18 cellular contexts compared by ENCODE assay signal in the genomic region with DNA sequence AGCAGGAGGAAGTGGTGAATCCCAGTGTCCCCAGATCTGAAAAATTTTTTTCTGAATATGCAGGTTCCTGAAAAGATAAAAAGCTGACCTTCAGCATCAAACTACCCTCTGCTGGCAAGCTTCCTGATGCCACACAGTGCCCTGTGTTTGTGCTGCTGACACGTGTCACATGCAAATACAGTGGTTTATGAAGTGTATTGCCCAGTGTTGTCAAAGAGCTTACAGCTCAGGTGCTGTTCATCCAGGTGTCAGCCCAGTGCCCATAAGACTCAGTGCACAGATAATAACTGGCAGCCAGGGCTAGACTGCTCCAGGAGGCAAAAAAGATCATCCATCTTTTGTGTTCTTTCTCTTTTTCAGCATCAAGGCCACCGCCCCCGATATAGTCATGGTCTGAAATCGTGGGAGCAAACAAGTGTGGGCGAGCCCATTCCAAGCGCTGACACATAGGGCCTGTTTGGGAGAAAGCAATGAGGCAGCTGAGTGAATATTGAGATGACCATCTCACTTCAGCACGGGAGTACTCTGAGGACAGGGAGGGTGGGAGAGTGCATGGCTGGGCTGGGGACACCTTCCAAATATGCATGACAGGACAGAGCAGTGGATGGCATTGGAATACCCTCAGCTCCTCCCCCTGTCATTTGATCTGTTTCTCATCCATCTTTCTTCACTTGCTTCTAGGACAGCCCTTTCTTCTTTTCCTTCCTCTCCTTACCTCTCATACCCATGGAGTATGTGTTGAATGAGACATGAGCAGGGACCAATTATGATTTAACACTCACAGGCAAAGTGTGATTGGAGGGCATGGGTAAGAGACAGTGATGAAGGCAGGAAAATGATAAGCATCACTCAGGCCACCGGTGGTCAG. TPM values are rescaled to one million over a fixed set of nuclear protein-coding genes. Genes with fewer than 3 reads are reported as not detected.
DNase-seq lines count a peak whose midpoint lies in the region; ATAC-seq and FAIRE-seq lines count a peak whose summit lies in the region.
"Had no signal": no experiment of that assay in that cellular context is flagged by ENCODE, and none has a peak within 500 bp of the region (broad histone marks: within the 10 kb centered on the region; RNA-seq: fewer than 3 reads in every experiment).

No MANE protein-coding gene starts in this region.

- H4K8ac ChIP-seq in mesendoderm (ENCODE audit: low read depth, low read length), result no peak overlapping the region

- peak; percentile 75 for DNase-seq in epithelial cell of prostate (ENCODE audit: low read depth, low spot score)
- no peak for DNase-seq in mesendoderm
- no peak for DNase-seq in retina
- DNase-seq in GM19239 (ENCODE audit: insufficient read length, low spot score), result no peak
- DNase-seq: activated CD4-positive, CD25-positive, alpha-beta regulatory T cell treated with anti-CD3 and anti-CD28 coated beads, Interleukin-2, amount 50 U/mL, for 72 hours; activated effector memory CD4-positive, alpha-beta T cell treated with anti-CD3 and anti-CD28 coated beads, Interleukin-2, amount 50 U/mL, for 16 hours; H9; left ventricle myocardium inferior; NCI-H2081 treated with DMSO at 0.1 percent for 48 hours; pancreas; SHP77 treated with DMSO at 0.1 percent for 48 hours had no signal

- FAIRE-seq in GM19239 (lab: Jason Lieb, UNC), result no peak
- FAIRE-seq: pancreas had no signal

- no CpG with 5 or more reads among the region's 8 CpGs for WGBS in mesendoderm (ENCODE audit: extremely low coverage, insufficient coverage, low lambda C conversion rate)

- no peaks in the 10 kb centered on the region for H3K27me3 ChIP-seq in mesendoderm (ENCODE audit: insufficient read depth, low read length, poor library complexity)
- H3K27me3 ChIP-seq: BLaER1, pancreas had no signal

- H2BK5ac ChIP-seq in mesendoderm (ENCODE audit: low read length), result no peak overlapping the region

- H3K79me1 ChIP-seq in mesendoderm (ENCODE audit: low read length), result no peaks in the 10 kb centered on the region

- no peak overlapping the region for H3K18ac ChIP-seq in mesendoderm (ENCODE audit: low read length)

- H3K36me3 ChIP-seq in mesendoderm (ENCODE audit: control insufficient read depth, insufficient read depth, low read length), result no peaks in the 10 kb centered on the region
- H3K36me3 ChIP-seq: BLaER1, gastroesophageal sphincter, left ventricle myocardium inferior, pancreas had no signal

- H3K4me1 ChIP-seq in mesendoderm (ENCODE audit: control insufficient read depth, low read depth, low read length), result no peaks in the 10 kb centered on the region
- H3K4me1 ChIP-seq: BLaER1, gastroesophageal sphincter, left ventricle myocardium inferior, pancreas had no signal

- no peak overlapping the region for H2BK15ac ChIP-seq in mesendoderm (replicated peaks; ENCODE audit: low read depth)

- no peak overlapping the region for H3K4me2 ChIP-seq in mesendoderm (ENCODE audit: low read length)
- H3K4me2 ChIP-seq: BLaER1 had no signal

- no peak overlapping the region for H3K4me3 ChIP-seq in mesendoderm (ENCODE audit: low read length)
- H3K4me3 ChIP-seq: BLaER1, coronary artery, gastroesophageal sphincter, left ventricle myocardium inferior, pancreas had no signal

- no peak overlapping the region for H3K9ac ChIP-seq in mesendoderm (ENCODE audit: low read length)
- H3K9ac ChIP-seq: BLaER1 had no signal

- no peaks in the 10 kb centered on the region for H3K79me2 ChIP-seq in mesendoderm (ENCODE audit: control insufficient read depth, insufficient read depth, low read length)

- peak overlapping the region; percentile 10 for H3K27ac ChIP-seq in epithelial cell of prostate
- H3K27ac ChIP-seq in mesendoderm (ENCODE audit: low read depth, low read length), result no peak overlapping the region
- H3K27ac ChIP-seq: BLaER1, coronary artery, gastroesophageal sphincter, left ventricle myocardium inferior, pancreas had no signal

- H4K5ac ChIP-seq in mesendoderm (ENCODE audit: low read length), result no peak overlapping the region

- no peak overlapping the region for H3K56ac ChIP-seq in mesendoderm (ENCODE audit: low read length)

- peak; percentile 86 for ATAC-seq in GM18498 (IDR thresholded peaks at IDR 0.05; ENCODE audit: unreplicated experiment)
- peak; percentile 55 for ATAC-seq in GM21515 (IDR thresholded peaks at IDR 0.05; ENCODE audit: unreplicated experiment)
- peak; percentile 44 for ATAC-seq in HG03565 (IDR thresholded peaks at IDR 0.05; ENCODE audit: unreplicated experiment)
- ATAC-seq in GM21423 (IDR thresholded peaks at IDR 0.05; ENCODE audit: unreplicated experiment), result no peak
- ATAC-seq: gastroesophageal sphincter had no signal

- H2BK120ac ChIP-seq in mesendoderm (ENCODE audit: low read depth, low read length), result no peak overlapping the region

- no peak overlapping the region for H3K23ac ChIP-seq in mesendoderm (ENCODE audit: low read length)

- H3K4ac ChIP-seq in mesendoderm (ENCODE audit: low read depth, low read length), result no peak overlapping the region

- H2AK5ac ChIP-seq in mesendoderm (ENCODE audit: low read length), result no peak overlapping the region

RNA-seq across cellular contexts. Expression of a gene that starts 6.4 kb away (rescaled TPM):
- 7.5 TPM for polyA plus RNA-seq in mesendoderm (2013, experiment 1 of 2)
- polyA plus RNA-seq in mesendoderm (2013, experiment 2 of 2), result 8.0 TPM
